In the genomic region with DNA sequence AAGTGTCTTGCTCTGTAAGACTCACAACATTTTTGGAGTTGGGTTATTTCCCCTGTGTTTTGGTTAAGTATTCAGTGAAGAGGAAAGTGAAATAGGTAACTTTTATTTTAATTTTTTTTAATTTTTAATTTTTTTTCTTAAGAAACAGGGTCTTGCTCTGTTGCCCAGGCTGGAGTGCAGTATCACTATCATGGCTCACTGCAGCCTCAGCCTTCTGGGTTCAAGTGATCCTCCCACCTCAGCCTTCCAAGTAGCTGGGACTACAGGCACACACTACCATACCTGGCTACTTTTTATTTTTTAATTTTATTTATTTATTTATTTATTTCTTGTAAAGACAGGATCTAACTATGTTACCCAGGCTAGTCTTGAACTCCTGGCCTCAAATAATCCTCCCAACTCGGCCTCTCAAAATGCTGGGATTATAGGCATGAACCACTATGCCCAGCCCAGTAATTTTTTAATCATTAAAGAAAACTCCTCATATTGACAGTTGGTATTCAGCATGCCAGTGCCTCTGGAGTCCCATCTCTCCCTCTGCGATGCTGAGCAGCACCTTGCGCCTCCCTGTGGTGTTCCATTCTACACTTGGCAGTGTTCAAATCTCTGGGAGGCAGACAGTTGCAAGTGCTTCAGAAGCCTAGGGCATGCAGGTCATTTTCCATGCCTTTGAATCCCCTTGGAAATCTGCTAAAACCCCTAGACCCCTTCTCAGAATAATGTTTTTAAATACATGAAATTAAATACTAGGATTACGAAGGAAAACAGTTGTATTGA, we compare ENCODE assay signal across 26 cellular contexts. TPM values are rescaled to one million over a fixed set of nuclear protein-coding genes. Genes with fewer than 3 reads are reported as not detected.
DNase-seq lines count a peak whose midpoint lies in the region; ATAC-seq, FAIRE-seq and TF ChIP-seq lines count a peak whose summit lies in the region.
"Had no signal": no experiment of that assay in that cellular context is flagged by ENCODE, and none has a peak within 500 bp of the region (broad histone marks: within the 10 kb centered on the region; RNA-seq: fewer than 3 reads in every experiment).

No MANE protein-coding gene starts in this region.

- in situ Hi-C loops in HepG2 (cut with HindIII; ENCODE audit: extremely low pct_ligation_motif_present, low pct_unique_long_range_greater_than_20kb): no loop called here

- POLR2A ChIA-PET in HepG2 (lab: Yijun Ruan, JAX): no interaction called here
- POLR2A ChIA-PET in WTC11 (lab: Charles Lee): no interaction called here

- no peak for FAIRE-seq in HepG2 (lab: Jason Lieb, UNC)
- FAIRE-seq in urothelium cell line (lab: Jason Lieb, UNC): no peak

- H3K27me3 Mint-ChIP-seq in GM23338 (ENCODE audit: insufficient read depth, low read depth, poor library complexity): no peaks in the 10 kb centered on the region
- no peaks in the 10 kb centered on the region for H3K27me3 Mint-ChIP-seq in WTC11 (ENCODE audit: low read depth)
- H3K27me3 Mint-ChIP-seq: activated B cell treated with CpG ODN at 0.5 μM for 24 hours, B cell, memory B cell had no signal

- H3K4me2 ChIP-seq in HepG2 (ENCODE audit: low read depth, low read length) (no peak overlapping the region), GM23338 (no peak overlapping the region)
- H3K4me2 ChIP-seq: hepatocyte had no signal

- H3K9ac ChIP-seq in HepG2 (ENCODE audit: insufficient read depth, low read depth, low read length): no peak overlapping the region

- TF ChIP-seq CTCF in HepG2 (CRISPR knock-in tag; IDR thresholded peaks at IDR 0.05) (no peak), right lobe of liver (IDR thresholded peaks at IDR 0.05) (no peak), GM23338 (conservative IDR thresholded peaks at IDR 0.05; ENCODE audit: low read depth in 2 of 2) (peak; percentile 40 to 77), WTC11 (IDR thresholded peaks at IDR 0.05) (no peak)

- TF ChIP-seq EP300 in HepG2 (IDR thresholded peaks at IDR 0.05; ENCODE audit: low read depth in 2 of 2, low read length in 2 of 2) (no peak), HepG2 (CRISPR knock-in tag; IDR thresholded peaks at IDR 0.05; ENCODE audit: borderline replicate concordance) (no peak)

- H3K36me3 Mint-ChIP-seq in GM23338 (ENCODE audit: low read depth) (no peaks in the 10 kb centered on the region), WTC11 (no peaks in the 10 kb centered on the region)
- H3K36me3 Mint-ChIP-seq: activated naive CD4-positive, alpha-beta T cell treated with anti-CD3 and anti-CD28 coated beads, Interleukin-2, amount 10 ng/mL, durations not matched to agents 7 days and 5 days; memory B cell had no signal

- no peaks in the 10 kb centered on the region for H4K20me1 ChIP-seq in HepG2 (ENCODE audit: insufficient read depth, low read length)
- no peaks in the 10 kb centered on the region for H4K20me1 ChIP-seq in GM23338 (replicated peaks; ENCODE audit: insufficient read depth)

- H3K27ac ChIP-seq in HepG2 (ENCODE audit: extremely low read length, insufficient read depth, low read length) (no peak overlapping the region), right lobe of liver (peak overlapping the region in 1 of 3 donors; percentile 28), GM23338 (ENCODE audit: low read depth) (no peak overlapping the region)
- H3K27ac ChIP-seq: dorsolateral prefrontal cortex, foreskin keratinocyte, hepatocyte, stomach, transverse colon had no signal

- H3K9me2 ChIP-seq in GM23338 (ENCODE audit: insufficient read depth): no peaks in the 10 kb centered on the region; the same call in 1 of the 2 replicates

- CTCF ChIA-PET in HepG2 (lab: Yijun Ruan, JAX; ENCODE audit: low intra/inter-chr PET ratio, low total read pairs) (no interaction called here), WTC11 (lab: Charles Lee) (no interaction called here)

- H3K27me3 ChIP-seq in HepG2 (ENCODE audit: control insufficient read depth in 1 of 2, insufficient read depth in 2 of 2, low read length in 2 of 2) (no peaks in the 10 kb centered on the region), right lobe of liver (no peaks in the 10 kb centered on the region), GM23338 (ENCODE audit: insufficient read depth) (no peaks in the 10 kb centered on the region)
- H3K27me3 ChIP-seq: dorsolateral prefrontal cortex, foreskin keratinocyte, hepatocyte, stomach, transverse colon had no signal

- H3K79me2 ChIP-seq in HepG2 (ENCODE audit: insufficient read depth, low read length) (no peaks in the 10 kb centered on the region), GM23338 (replicated peaks; ENCODE audit: insufficient read depth) (no peaks in the 10 kb centered on the region)
- H3K79me2 ChIP-seq: hepatocyte had no signal

- no peak for TF ChIP-seq RAD21 in HepG2 (CRISPR knock-in tag; IDR thresholded peaks at IDR 0.05)

- DNase-seq in HepG2 (ENCODE audit: low spot score) (no peak), right lobe of liver (no peak), GM23338 (ENCODE audit: low spot score) (peak; percentile 64), WTC11 (ENCODE audit: low spot score) (peak; percentile 47), urothelium cell line (ENCODE audit: low spot score) (no peak)
- no peak for DNase-seq in activated CD4-positive, CD25-positive, alpha-beta regulatory T cell treated with anti-CD3 and anti-CD28 coated beads, Interleukin-2, amount 50 U/mL, for 72 hours
- DNase-seq: activated B cell treated with CpG ODN at 0.5 μM for 24 hours; activated naive CD4-positive, alpha-beta T cell treated with anti-CD3 and anti-CD28 coated beads, Interleukin-2, amount 10 ng/mL, durations not matched to agents 7 days and 5 days; activated T-cell treated with anti-CD3 and anti-CD28 coated beads, Interleukin-2, amount 50 U/mL, for 24 hours; anterior cingulate cortex; dorsolateral prefrontal cortex; foreskin keratinocyte; GF-D8; IMR-90; NCI-H2107; NCI-H774; occipital lobe; retina; stimulated activated CD4-positive, alpha-beta T cell treated with anti-CD3 and anti-CD28 coated beads, Interleukin-4, amount 100 ng/mL, for 4 hours; stomach; transverse colon had no signal

- H3K4me1 Mint-ChIP-seq in GM23338 (peaks cover 7% of the 10 kb centered on the region; the same call in 2 of the 3 replicates), WTC11 (peaks cover 6% of the 10 kb centered on the region)
- H3K4me1 Mint-ChIP-seq: activated B cell treated with CpG ODN at 0.5 μM for 24 hours; activated naive CD4-positive, alpha-beta T cell treated with anti-CD3 and anti-CD28 coated beads, Interleukin-2, amount 10 ng/mL, durations not matched to agents 7 days and 5 days; B cell; memory B cell had no signal

- no peak overlapping the region for H3K27ac Mint-ChIP-seq in GM23338
- H3K27ac Mint-ChIP-seq in WTC11: peak overlapping the region; percentile 64
- H3K27ac Mint-ChIP-seq: activated B cell treated with CpG ODN at 0.5 μM for 24 hours; activated naive CD4-positive, alpha-beta T cell treated with anti-CD3 and anti-CD28 coated beads, Interleukin-2, amount 10 ng/mL, durations not matched to agents 7 days and 5 days; activated T-cell treated with anti-CD3 and anti-CD28 coated beads, Interleukin-2, amount 50 U/mL, for 24 hours; B cell; memory B cell had no signal

- 77% methylated on average over 4 of the region's 4 CpGs for WGBS in HepG2 (ENCODE audit: low lambda C conversion rate)
- 49% methylated on average over 4 of the region's 4 CpGs for WGBS in right lobe of liver (ENCODE audit: insufficient coverage, low coverage, low lambda C conversion rate, missing lambda C conversion rate)

- H3F3A ChIP-seq in GM23338 (replicated peaks; ENCODE audit: low read depth): no peaks in the 10 kb centered on the region

- no peaks in the 10 kb centered on the region for H3K9me3 ChIP-seq in HepG2 (ENCODE audit: low read length)
- no peaks in the 10 kb centered on the region for H3K9me3 ChIP-seq in right lobe of liver
- H3K9me3 ChIP-seq: stomach, transverse colon had no signal

- H3K9me3 Mint-ChIP-seq in GM23338 (no peaks in the 10 kb centered on the region), WTC11 (no peaks in the 10 kb centered on the region)
- H3K9me3 Mint-ChIP-seq: activated B cell treated with CpG ODN at 0.5 μM for 24 hours; activated naive CD4-positive, alpha-beta T cell treated with anti-CD3 and anti-CD28 coated beads, Interleukin-2, amount 10 ng/mL, durations not matched to agents 7 days and 5 days; activated T-cell treated with anti-CD3 and anti-CD28 coated beads, Interleukin-2, amount 50 U/mL, for 24 hours; memory B cell had no signal

- H3K4me3 ChIP-seq in HepG2 (replicated peaks in 1 of 3; ENCODE audit: insufficient read depth in 1 of 3, low read depth in 2 of 3, low read length in 3 of 3): no peak overlapping the region
- no peak overlapping the region for H3K4me3 ChIP-seq in right lobe of liver
- H3K4me3 ChIP-seq in GM23338: no peak overlapping the region
- H3K4me3 ChIP-seq: dorsolateral prefrontal cortex, hepatocyte, stomach, transverse colon had no signal

- H3K4me1 ChIP-seq in HepG2 (ENCODE audit: insufficient read depth, low read length) (peaks cover 29% of the 10 kb centered on the region), right lobe of liver (peaks cover 0 to 49% (median 10%) of the 10 kb centered on the region in 4 donors), GM23338 (ENCODE audit: insufficient read depth) (no peaks in the 10 kb centered on the region)

- no peaks in the 10 kb centered on the region for H3K36me3 ChIP-seq in HepG2 (replicated peaks in 1 of 2; ENCODE audit: control insufficient read depth in 1 of 2, insufficient read depth in 2 of 2, low read length in 2 of 2)
- no peaks in the 10 kb centered on the region for H3K36me3 ChIP-seq in right lobe of liver
- H3K36me3 ChIP-seq in GM23338 (ENCODE audit: insufficient read depth): no peaks in the 10 kb centered on the region
- H3K36me3 ChIP-seq: stomach, transverse colon had no signal

- intact Hi-C loops in HepG2 (cut with micrococcal nuclease; ENCODE audit: unreplicated experiment): loop anchor here (5.0 kb wide), 1 partner anchor 92 kb away; the partner anchor contains the start of gene SLC2A8
- intact Hi-C loops in right lobe of liver (cut with DNase I): no loop called here

- ATAC-seq in HepG2 (no peak), right lobe of liver (no peak), GM23338 (peak; percentile 89), WTC11 (peak; percentile 73), HG02970 (IDR thresholded peaks at IDR 0.05; ENCODE audit: low FRiP score, unreplicated experiment) (no peak)
- ATAC-seq: foreskin keratinocyte, Panc1 had no signal

- BruUV-seq in HepG2 (replicated peaks; lab: Mats Ljungman, UMichigan): no TSS peak

- H2AFZ ChIP-seq in HepG2 (ENCODE audit: low read length) (no peak overlapping the region), GM23338 (no peak overlapping the region)
- H2AFZ ChIP-seq: hepatocyte had no signal

- TF ChIP-seq POLR2A in HepG2 (IDR thresholded peaks at IDR 0.05; ENCODE audit: insufficient read depth in 1 of 2, low read depth in 2 of 2, low read length in 2 of 2) (no peak), right lobe of liver (IDR thresholded peaks at IDR 0.05) (no peak)

- H3K4me3 Mint-ChIP-seq in GM23338 (no peak overlapping the region), WTC11 (no peak overlapping the region)
- H3K4me3 Mint-ChIP-seq: activated B cell treated with CpG ODN at 0.5 μM for 24 hours; activated naive CD4-positive, alpha-beta T cell treated with anti-CD3 and anti-CD28 coated beads, Interleukin-2, amount 10 ng/mL, durations not matched to agents 7 days and 5 days; activated T-cell treated with anti-CD3 and anti-CD28 coated beads, Interleukin-2, amount 50 U/mL, for 24 hours; B cell; memory B cell had no signal

RNA-seq across cellular contexts. Expression of gene GARNL3, which starts 41.1 kb away (rescaled TPM):
- total RNA-seq in HepG2 (2016; rRNA removed; fragmentation: Illumina TruSeq; extraction: Trizol) (6.0 and 11.0 TPM in 2 replicates), right lobe of liver (1 to 10 TPM; 4.4 to 9.7 (median 6.1) TPM), WTC11 (2021) (17.8 to 22.4 TPM (median 20.3 TPM) in 3 replicates)
- total RNA-seq in HepG2 (2016; cell fraction: cytosol; rRNA removed; fragmentation: Illumina TruSeq; extraction: Trizol; ENCODE audit: low read depth): 5.0 and 6.1 TPM in 2 replicates
- total RNA-seq in HepG2 (2016; cell fraction: insoluble cytoplasmic fraction; rRNA removed; fragmentation: Illumina TruSeq; extraction: Trizol): 4.9 and 8.3 TPM in 2 replicates
- total RNA-seq in HepG2 (2016; cell fraction: membrane; rRNA removed; fragmentation: Illumina TruSeq; extraction: Trizol): 4.0 and 4.8 TPM in 2 replicates
- total RNA-seq in HepG2 (2016; cell fraction: nucleus; rRNA removed; fragmentation: Illumina TruSeq; extraction: Trizol): 23.2 and 25.8 TPM in 2 replicates
- polyA plus RNA-seq in HepG2 (2011; rRNA removed) (3.9 and 6.7 TPM in 2 replicates), GM23338 (2016; fragmentation: Nextera tagmentation; extraction: Ambion mirVana) (5.2 and 8.7 TPM in 2 replicates)
- polyA plus RNA-seq in HepG2 (2011; cell fraction: cytosol; rRNA removed): 2.0 and 3.1 TPM in 2 replicates
- 30.0 and 33.5 TPM in 2 replicates for polyA plus RNA-seq in HepG2 (2011; cell fraction: nucleus; rRNA removed)
- polyA plus RNA-seq in HepG2 (2012): 7.4 and 7.5 TPM in 2 replicates
- polyA plus RNA-seq in HepG2 (2016; cell fraction: cytosol; fragmentation: Illumina TruSeq; extraction: Trizol; ENCODE audit: low read depth): 1.2 and 1.5 TPM in 2 replicates
- 2.9 and 4.3 TPM in 2 replicates for polyA plus RNA-seq in HepG2 (2016; cell fraction: insoluble cytoplasmic fraction; fragmentation: Illumina TruSeq; extraction: Trizol; ENCODE audit: low read depth)
- 2.1 and 2.2 TPM in 2 replicates for polyA plus RNA-seq in HepG2 (2016; cell fraction: membrane; fragmentation: Illumina TruSeq; extraction: Trizol; ENCODE audit: low read depth)
- 20.4 and 21.1 TPM in 2 replicates for polyA plus RNA-seq in HepG2 (2016; cell fraction: nucleus; fragmentation: Illumina TruSeq; extraction: Trizol; ENCODE audit: insufficient read depth, low read depth)
- 4.7 and 5.2 TPM in 2 replicates for polyA minus RNA-seq in HepG2 (2011; rRNA and poly(A)+ RNA removed; ENCODE audit: low replicate concordance)
- 3.6 and 7.7 TPM in 2 replicates for polyA minus RNA-seq in HepG2 (2011; cell fraction: cytosol; rRNA and poly(A)+ RNA removed)
- polyA minus RNA-seq in HepG2 (2011; cell fraction: nucleus; rRNA and poly(A)+ RNA removed): 29.7 and 53.3 TPM in 2 replicates
- total RNA-seq in GM23338 (2014; rRNA removed; shearing (Covaris generic)): 12.6 and 21.9 TPM in 2 replicates

Comparison
In these comparisons a context has a peak if more than half of its experiments do, and no peak if none do; other contexts are left out.
1. ATAC-seq: peak in GM23338 (single experiment) and WTC11 (single experiment); none in HepG2 (single experiment), right lobe of liver (0 of 4) and HG02970 (single experiment).
2. DNase-seq: peak in GM23338 (single experiment) and WTC11 (single experiment); none in HepG2 (single experiment), right lobe of liver (0 of 3), urothelium cell line (single experiment) and activated CD4-positive, CD25-positive, alpha-beta regulatory T cell treated with anti-CD3 and anti-CD28 coated beads, Interleukin-2, amount 50 U/mL, for 72 hours (single experiment).
3. CTCF ChIP-seq: peak in GM23338 (2 of 2); none in HepG2 (single experiment), right lobe of liver (0 of 4) and WTC11 (single experiment).
4. Of the 50 proteins assayed by ChIP-seq in both HepG2 and WTC11: peak only in HepG2: none; only in WTC11: ZNF121; in both: none; in neither: 49.